8 cellular contexts compared by ENCODE assay signal in the genomic region with DNA sequence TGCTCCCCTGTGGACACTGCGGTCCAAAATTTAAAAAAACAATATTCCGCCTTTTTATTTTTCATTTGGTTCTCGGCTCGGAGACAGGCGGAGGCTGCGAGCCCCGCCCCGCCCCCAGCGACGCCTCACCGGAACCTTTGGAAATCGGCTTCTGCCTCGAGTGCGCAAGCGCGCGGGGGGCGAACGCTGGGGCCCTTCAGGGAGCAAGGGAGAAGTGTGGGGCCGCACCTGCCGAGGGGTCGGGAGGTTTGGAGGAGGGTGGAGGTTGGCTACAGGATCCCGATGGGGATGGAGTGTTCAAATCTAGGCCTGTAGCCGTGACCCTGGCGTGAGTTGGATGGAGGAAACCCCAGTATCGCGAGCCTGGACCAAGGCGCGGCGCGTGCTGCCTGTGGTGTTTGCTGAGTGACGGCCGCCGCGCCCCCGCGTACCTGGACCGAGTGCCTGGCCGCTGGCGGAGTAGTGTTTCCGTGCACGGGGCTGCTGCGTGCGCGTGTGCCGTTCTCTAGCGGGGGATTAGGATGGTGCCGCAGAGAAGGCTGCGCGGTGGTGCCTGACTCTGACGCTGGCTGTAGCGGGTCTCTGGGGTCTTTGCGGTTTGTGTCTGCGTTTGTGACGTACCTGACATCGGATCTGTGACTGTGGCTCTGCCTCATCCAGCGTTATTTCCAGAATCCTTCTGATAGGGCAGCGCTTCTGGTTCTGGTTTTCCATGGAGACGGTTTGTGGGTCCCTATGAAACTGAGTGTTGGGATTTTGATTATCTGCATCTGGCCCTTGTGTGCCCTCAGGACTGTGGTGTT. TPM values are rescaled to one million over a fixed set of nuclear protein-coding genes. Genes with fewer than 3 reads are reported as not detected.
A peak's percentile ranks its signal among the peaks of the same experiment; 100 is the strongest.
DNase-seq lines count a peak whose midpoint lies in the region; ATAC-seq, FAIRE-seq and TF ChIP-seq lines count a peak whose summit lies in the region.

No MANE protein-coding gene starts in this region.

- peak overlapping the region; percentile 84 for H3K9ac ChIP-seq in SK-N-MC (ENCODE audit: insufficient read length)

- no peaks in the 10 kb centered on the region for H3K27me3 Mint-ChIP-seq in activated naive CD8-positive, alpha-beta T cell treated with anti-CD3 and anti-CD28 coated beads for 36 hours

- H3K9me3 ChIP-seq in SK-N-MC (ENCODE audit: low read depth, low read length) (no peaks in the 10 kb centered on the region; the same call in 1 of the 2 replicates), pancreas (no peaks in the 10 kb centered on the region), tibial artery (peaks cover 0 to 8% (median 0%) of the 10 kb centered on the region in 3 donors)

- H3K36me3 ChIP-seq in SK-N-MC (ENCODE audit: insufficient read depth, low read length) (peaks cover 2% of the 10 kb centered on the region; the same call in 1 of the 2 replicates), pancreas (no peaks in the 10 kb centered on the region), tibial artery (peaks cover 0 to 4% (median 0%) of the 10 kb centered on the region in 3 donors)

- peak; percentile 85 for DNase-seq in DMS 273 treated with DMSO at 0.1 percent for 48 hours (lab: John Stamatoyannopoulos, UW)
- DNase-seq in Jurkat, Clone E6-1 (ENCODE audit: low read depth, low spot score), result peak; percentile 75
- peak; percentile 45 for DNase-seq in SK-N-MC (ENCODE audit: low read depth, low spot score)
- DNase-seq in activated naive CD8-positive, alpha-beta T cell treated with anti-CD3 and anti-CD28 coated beads for 36 hours, result peak; percentile 89
- DNase-seq in Right ventricle myocardium superior, result peak; percentile 92
- DNase-seq in pancreas, result peak; percentile 74 to 91 (median 86)
- peak; percentile 74 to 91 for DNase-seq in tibial artery

- H3K27ac ChIP-seq in SK-N-MC, result peak overlapping the region; percentile 37; the same call in 1 of the 2 replicates
- peak overlapping the region; percentile 62 to 90 (median 83) for H3K27ac ChIP-seq in pancreas
- peak overlapping the region; percentile 87 to 91 for H3K27ac ChIP-seq in tibial artery

- peaks cover 25% of the 10 kb centered on the region for H3K9me3 Mint-ChIP-seq in activated naive CD8-positive, alpha-beta T cell treated with anti-CD3 and anti-CD28 coated beads for 36 hours

- peaks cover 40% of the 10 kb centered on the region for H3K36me3 Mint-ChIP-seq in activated naive CD8-positive, alpha-beta T cell treated with anti-CD3 and anti-CD28 coated beads for 36 hours

- intact Hi-C loops in Right ventricle myocardium superior (cut with DNase I), result no loop called here
- intact Hi-C loops in pancreas (cut with DNase I), result no loop called here
- intact Hi-C loops in tibial artery (cut with DNase I; ENCODE audit: low total_unique reads), result loop anchor here (2.0 kb wide), 1 partner anchor 59 kb away; no protein-coding TSS in a partner anchor

- no peaks in the 10 kb centered on the region for H3K27me3 ChIP-seq in pancreas
- H3K27me3 ChIP-seq in tibial artery, result no peaks in the 10 kb centered on the region

- peaks cover 34% of the 10 kb centered on the region for H3K4me1 Mint-ChIP-seq in activated naive CD8-positive, alpha-beta T cell treated with anti-CD3 and anti-CD28 coated beads for 36 hours

- TF ChIP-seq CTCF in pancreas (IDR thresholded peaks at IDR 0.05) (no peak), tibial artery (IDR thresholded peaks at IDR 0.05) (no peak)

- peak overlapping the region; percentile 84 for H3K4me3 Mint-ChIP-seq in activated naive CD8-positive, alpha-beta T cell treated with anti-CD3 and anti-CD28 coated beads for 36 hours

- ATAC-seq in GM21528 (IDR thresholded peaks at IDR 0.05; ENCODE audit: low FRiP score, unreplicated experiment) (peak; percentile 64), Right ventricle myocardium superior (ENCODE audit: poor library complexity) (peak; percentile 91), pancreas (peak; percentile 83 to 91 (median 84))

- no peak for FAIRE-seq in pancreas (lab: Jason Lieb, UNC)

- H3K4me3 ChIP-seq in Jurkat, Clone E6-1 (ENCODE audit: low read length), result peak overlapping the region; percentile 84
- H3K4me3 ChIP-seq in SK-N-MC (peak overlapping the region; percentile 82), pancreas (peak overlapping the region; percentile 39 to 76 (median 69)), tibial artery (peak overlapping the region; percentile 67 to 77)

- H3K4me1 ChIP-seq in pancreas (peaks cover 3 to 12% (median 8%) of the 10 kb centered on the region in 3 donors), tibial artery (peaks cover 0 to 25% (median 16%) of the 10 kb centered on the region in 4 donors)

- peak overlapping the region; percentile 96 for H3K27ac Mint-ChIP-seq in activated naive CD8-positive, alpha-beta T cell treated with anti-CD3 and anti-CD28 coated beads for 36 hours

- 1% methylated on average over 56 to 59 of the region's 59 CpGs for WGBS in pancreas, 2 donors

RNA-seq across cellular contexts. Expression of a gene that starts 0.6 kb away (rescaled TPM):
- 4.3 TPM for polyA plus RNA-seq in Jurkat, Clone E6-1 (2012; ENCODE audit: insufficient read depth, insufficient read length)
- total RNA-seq in activated naive CD8-positive, alpha-beta T cell treated with anti-CD3 and anti-CD28 coated beads for 36 hours, result 1 to 10 TPM; 7.8 to 8.3 TPM
- total RNA-seq in Right ventricle myocardium superior (5.8 TPM), pancreas (1 to 10 TPM; 2.6 to 8.2 (median 3.9) TPM)
- 1 to 10 TPM; 2.9 to 3.0 TPM for polyA plus RNA-seq in pancreas

Comparison
In these comparisons a context has a peak if more than half of its experiments do, and no peak if none do; other contexts are left out.
1. Peak in every context shown above with its lines: DNase-seq, ATAC-seq, H3K4me3 ChIP-seq and H3K27ac ChIP-seq.
2. H3K27ac ChIP-seq: peak in every context shown above with its lines; median percentile 89 in tibial artery; 83 in pancreas; 37 in SK-N-MC.